1 cellular context compared by ENCODE assay signal in genomic region chr6:137076277-137077068, GRCh38.
TF ChIP-seq lines count a peak whose summit lies in the region.

No MANE protein-coding gene starts in this region.

TF ChIP-seq in H1, 55 proteins besides CTCF, POLR2A, EP300 and RAD21:
- TF ChIP-seq TAF1 (IDR thresholded peaks at IDR 0.05; ENCODE audit: low read depth, low read length) = no peak
- TF ChIP-seq YY1 (IDR thresholded peaks at IDR 0.05; ENCODE audit: low read depth, low read length) = peak; percentile 67; the same call in 1 of the 2 replicates
- TF ChIP-seq POU5F1 (IDR thresholded peaks at IDR 0.05; ENCODE audit: low read depth, low read length) = 0 out of 2 replicates have a peak, but pooled peaks have one; percentile 42
- TF ChIP-seq HDAC6 (IDR thresholded peaks at IDR 0.05; ENCODE audit: low read depth, low read length) = no peak
TF ChIP-seq in H1: peak in this region for 2.
